22 cellular contexts compared by ENCODE assay signal in the genomic region with DNA sequence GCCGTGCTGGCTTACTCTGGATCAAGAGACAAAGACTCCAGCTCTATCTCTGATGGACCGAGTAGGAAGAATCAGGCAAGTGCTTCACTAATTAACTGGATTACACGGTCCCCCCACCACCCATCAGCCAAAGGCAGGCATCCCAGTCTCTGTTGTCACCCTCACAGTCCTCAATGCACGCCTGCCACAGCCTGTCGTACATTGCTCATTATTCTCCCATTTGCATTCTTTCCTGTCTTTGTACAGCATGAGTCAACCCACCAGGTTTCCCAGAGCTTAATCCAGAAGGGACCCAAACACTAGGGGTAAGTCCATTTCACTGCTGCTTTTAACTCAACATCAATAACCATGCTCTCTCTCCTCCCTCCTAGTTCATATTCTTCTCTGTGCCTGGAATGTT. TPM values are rescaled to one million over a fixed set of nuclear protein-coding genes. Genes with fewer than 3 reads are reported as not detected.
"Had no signal": no experiment of that assay in that cellular context is flagged by ENCODE, and none has a peak within 500 bp of the region (broad histone marks: within the 10 kb centered on the region; RNA-seq: fewer than 3 reads in every experiment).

No MANE protein-coding gene starts in this region.

- H3K4me3 Mint-ChIP-seq: activated CD4-positive, alpha-beta memory T cell treated with anti-CD3 and anti-CD28 coated beads, Interleukin-2, amount 10 ng/mL, durations not matched to agents 7 days and 5 days; activated CD8-positive, alpha-beta memory T cell treated with anti-CD3 and anti-CD28 coated beads, Interleukin-2, amount 10 ng/mL, durations not matched to agents 7 days and 5 days; activated naive CD8-positive, alpha-beta T cell treated with anti-CD3 and anti-CD28 coated beads for 36 hours; endodermal cell; naive thymus-derived CD8-positive, alpha-beta T cell; stimulated activated naive B cell treated with anti-CD40 and anti-IgM and Interleukin-4, amounts not matched to agents 10 μg/mL and 1 μg/mL and 100 μg/mL, for 72 hours; T-helper 2 cell treated with Interferon-gamma antibody and Interleukin-4, amounts not matched to agents 5 μg/mL and 100 μg/mL, for 36 hours had no signal

- H3K4me3 ChIP-seq: left ventricle myocardium inferior, pancreas, right lobe of liver had no signal

- H3K36me3 ChIP-seq: left ventricle myocardium inferior, neutrophil, pancreas, right lobe of liver had no signal

- H3K36me3 Mint-ChIP-seq: activated CD8-positive, alpha-beta memory T cell treated with anti-CD3 and anti-CD28 coated beads, Interleukin-2, amount 10 ng/mL, durations not matched to agents 7 days and 5 days; activated naive CD8-positive, alpha-beta T cell treated with anti-CD3 and anti-CD28 coated beads for 36 hours; naive thymus-derived CD8-positive, alpha-beta T cell; stimulated activated naive B cell treated with anti-CD40 and anti-IgM and Interleukin-4, amounts not matched to agents 10 μg/mL and 1 μg/mL and 100 μg/mL, for 72 hours had no signal

- DNase-seq: activated CD4-positive, alpha-beta memory T cell treated with anti-CD3 and anti-CD28 coated beads, Interleukin-2, amount 10 ng/mL, durations not matched to agents 7 days and 5 days; activated CD4-positive, alpha-beta T cell treated with anti-CD3 and anti-CD28 coated beads for 48 hours; activated CD4-positive, CD25-positive, alpha-beta regulatory T cell; activated CD8-positive, alpha-beta memory T cell treated with anti-CD3 and anti-CD28 coated beads, Interleukin-2, amount 10 ng/mL, durations not matched to agents 7 days and 5 days; activated naive CD4-positive, alpha-beta T cell; activated naive CD8-positive, alpha-beta T cell treated with anti-CD3 and anti-CD28 coated beads for 36 hours; amniotic stem cell; central memory CD4-positive, alpha-beta T cell; endodermal cell; head of caudate nucleus; kidney; left ventricle myocardium inferior; mesenchymal stem cell; naive thymus-derived CD8-positive, alpha-beta T cell; pancreas; right lobe of liver; stimulated activated naive B cell treated with anti-CD40 and anti-IgM and Interleukin-4, amounts not matched to agents 10 μg/mL and 1 μg/mL and 100 μg/mL, for 72 hours had no signal

- H3K9me3 Mint-ChIP-seq: activated CD4-positive, alpha-beta memory T cell treated with anti-CD3 and anti-CD28 coated beads, Interleukin-2, amount 10 ng/mL, durations not matched to agents 7 days and 5 days; activated naive CD8-positive, alpha-beta T cell treated with anti-CD3 and anti-CD28 coated beads for 36 hours; endodermal cell; stimulated activated naive B cell treated with anti-CD40 and anti-IgM and Interleukin-4, amounts not matched to agents 10 μg/mL and 1 μg/mL and 100 μg/mL, for 72 hours; T-helper 2 cell treated with Interferon-gamma antibody and Interleukin-4, amounts not matched to agents 5 μg/mL and 100 μg/mL, for 36 hours had no signal

- H3K4me1 ChIP-seq: left ventricle myocardium inferior, pancreas, right lobe of liver had no signal

- H3K4me1 Mint-ChIP-seq: activated CD4-positive, alpha-beta memory T cell treated with anti-CD3 and anti-CD28 coated beads, Interleukin-2, amount 10 ng/mL, durations not matched to agents 7 days and 5 days; activated CD8-positive, alpha-beta memory T cell treated with anti-CD3 and anti-CD28 coated beads, Interleukin-2, amount 10 ng/mL, durations not matched to agents 7 days and 5 days; activated naive CD8-positive, alpha-beta T cell treated with anti-CD3 and anti-CD28 coated beads for 36 hours; stimulated activated naive B cell treated with anti-CD40 and anti-IgM and Interleukin-4, amounts not matched to agents 10 μg/mL and 1 μg/mL and 100 μg/mL, for 72 hours had no signal

- H3K27ac Mint-ChIP-seq: activated CD4-positive, alpha-beta memory T cell treated with anti-CD3 and anti-CD28 coated beads, Interleukin-2, amount 10 ng/mL, durations not matched to agents 7 days and 5 days; activated CD8-positive, alpha-beta memory T cell treated with anti-CD3 and anti-CD28 coated beads, Interleukin-2, amount 10 ng/mL, durations not matched to agents 7 days and 5 days; activated naive CD8-positive, alpha-beta T cell treated with anti-CD3 and anti-CD28 coated beads for 36 hours; endodermal cell; naive thymus-derived CD8-positive, alpha-beta T cell; stimulated activated naive B cell treated with anti-CD40 and anti-IgM and Interleukin-4, amounts not matched to agents 10 μg/mL and 1 μg/mL and 100 μg/mL, for 72 hours; T-helper 2 cell treated with Interferon-gamma antibody and Interleukin-4, amounts not matched to agents 5 μg/mL and 100 μg/mL, for 36 hours had no signal

- H3K27ac ChIP-seq: left ventricle myocardium inferior, neutrophil, pancreas, right lobe of liver had no signal

- ATAC-seq: activated CD8-positive, alpha-beta memory T cell treated with anti-CD3 and anti-CD28 coated beads, Interleukin-2, amount 10 ng/mL, durations not matched to agents 7 days and 5 days; naive thymus-derived CD8-positive, alpha-beta T cell; pancreas; right lobe of liver; stimulated activated naive B cell treated with anti-CD40 and anti-IgM and Interleukin-4, amounts not matched to agents 10 μg/mL and 1 μg/mL and 100 μg/mL, for 72 hours had no signal

- H3K9me3 ChIP-seq: left ventricle myocardium inferior, neutrophil, pancreas, right lobe of liver had no signal

- H3K27me3 ChIP-seq: right lobe of liver had no signal

RNA-seq across cellular contexts. Expression of gene PCA3, which starts 44.4 kb away (rescaled TPM):
- total RNA-seq: activated CD4-positive, alpha-beta memory T cell treated with anti-CD3 and anti-CD28 coated beads, Interleukin-2, amount 10 ng/mL, durations not matched to agents 7 days and 5 days; activated CD8-positive, alpha-beta memory T cell treated with anti-CD3 and anti-CD28 coated beads, Interleukin-2, amount 10 ng/mL, durations not matched to agents 7 days and 5 days; activated naive CD8-positive, alpha-beta T cell treated with anti-CD3 and anti-CD28 coated beads for 36 hours; endodermal cell; epithelial cell of proximal tubule; fibroblast of lung; kidney; left ventricle myocardium inferior; naive thymus-derived CD8-positive, alpha-beta T cell; pancreas; ureter had no signal
- polyA plus RNA-seq: fibroblast of lung; naive thymus-derived CD8-positive, alpha-beta T cell had no signal
